Comparison of ENCODE assay signal across 25 cellular contexts in genomic region chr22:39188809-39189208, GRCh38.
"Had no signal": no experiment of that assay in that cellular context is flagged by ENCODE, and none has a peak within 500 bp of the region (broad histone marks: within the 10 kb centered on the region; RNA-seq: fewer than 3 reads in every experiment).

No MANE protein-coding gene starts in this region.

- H3K27me3 ChIP-seq: colonic mucosa, gastrocnemius medialis, neural progenitor cell, right lobe of liver, testis had no signal

- H3K27ac ChIP-seq: colonic mucosa, gastrocnemius medialis, neural progenitor cell, right lobe of liver, testis, tibial artery had no signal

- H3K4me3 ChIP-seq: colonic mucosa, gastrocnemius medialis, neural progenitor cell, right lobe of liver, smooth muscle cell, testis, tibial artery had no signal

- H3K4me1 Mint-ChIP-seq: central memory CD8-positive, alpha-beta T cell; stimulated activated effector memory CD8-positive, alpha-beta T cell treated with anti-CD3 and anti-CD28 coated beads, Interleukin-12 subunit alpha, Interleukin-12 subunit beta, amount 100 ng/mL, for 72 hours had no signal

- H3K27ac Mint-ChIP-seq: nephron; neural progenitor cell; stimulated activated effector memory CD8-positive, alpha-beta T cell treated with anti-CD3 and anti-CD28 coated beads, Interleukin-12 subunit alpha, Interleukin-12 subunit beta, amount 100 ng/mL, for 72 hours; type B pancreatic cell had no signal

- H3K36me3 Mint-ChIP-seq: naive thymus-derived CD4-positive, alpha-beta T cell; stimulated activated effector memory CD8-positive, alpha-beta T cell treated with anti-CD3 and anti-CD28 coated beads, Interleukin-12 subunit alpha, Interleukin-12 subunit beta, amount 100 ng/mL, for 72 hours; type B pancreatic cell had no signal

- H3K27me3 Mint-ChIP-seq: central memory CD8-positive, alpha-beta T cell; type B pancreatic cell had no signal

- ATAC-seq: gastrocnemius medialis; left lobe of liver; naive thymus-derived CD4-positive, alpha-beta T cell; right lobe of liver; stimulated activated effector memory CD8-positive, alpha-beta T cell treated with anti-CD3 and anti-CD28 coated beads, Interleukin-12 subunit alpha, Interleukin-12 subunit beta, amount 100 ng/mL, for 72 hours; stimulated activated naive CD8-positive, alpha-beta T cell treated with anti-CD3 and anti-CD28 coated beads, Interleukin-15, Interleukin-2, amounts not matched to agents 100 U/mL and 50 U/mL, for 24 hours had no signal

- H3K4me1 ChIP-seq: colonic mucosa, neural progenitor cell, right lobe of liver, testis had no signal

- H3K9me3 Mint-ChIP-seq: central memory CD8-positive, alpha-beta T cell; stimulated activated effector memory CD8-positive, alpha-beta T cell treated with anti-CD3 and anti-CD28 coated beads, Interleukin-12 subunit alpha, Interleukin-12 subunit beta, amount 100 ng/mL, for 72 hours; type B pancreatic cell had no signal

- H3K4me3 Mint-ChIP-seq: central memory CD8-positive, alpha-beta T cell; naive thymus-derived CD4-positive, alpha-beta T cell; nephron; neural progenitor cell; stimulated activated effector memory CD8-positive, alpha-beta T cell treated with anti-CD3 and anti-CD28 coated beads, Interleukin-12 subunit alpha, Interleukin-12 subunit beta, amount 100 ng/mL, for 72 hours; type B pancreatic cell had no signal

- DNase-seq: colonic mucosa; effector CD4-positive, alpha-beta T cell; foreskin fibroblast; gastrocnemius medialis; head of caudate nucleus; mammary epithelial cell; mesendoderm; midbrain; naive thymus-derived CD4-positive, alpha-beta T cell; nucleus accumbens; retina; right lobe of liver; stimulated activated CD4-positive, alpha-beta T cell treated with anti-CD3 and anti-CD28 coated beads, Interleukin-2, amount 100 ng/mL, for 24 hours; stimulated activated CD4-positive, alpha-beta T cell treated with anti-CD3 and anti-CD28 coated beads, Interleukin-4, amount 100 ng/mL, for 24 hours; stimulated activated naive CD8-positive, alpha-beta T cell treated with anti-CD3 and anti-CD28 coated beads, Interleukin-15, Interleukin-2, amounts not matched to agents 100 U/mL and 50 U/mL, for 24 hours; substantia nigra; testis had no signal

- H3K9me3 ChIP-seq: colonic mucosa, gastrocnemius medialis, right lobe of liver, testis had no signal

- H3K36me3 ChIP-seq: colonic mucosa, gastrocnemius medialis, neural progenitor cell, right lobe of liver, tibial artery had no signal
